In genomic region chr16:379961-380836, GRCh38 we compare ENCODE assay signal across 8 cellular contexts. TPM values are rescaled to one million over a fixed set of nuclear protein-coding genes. Genes with fewer than 3 reads are reported as not detected.
DNase-seq lines count a peak whose midpoint lies in the region; ATAC-seq and TF ChIP-seq lines count a peak whose summit lies in the region.

No MANE protein-coding gene starts in this region.

- H3K27me3 Mint-ChIP-seq in CD8-positive, alpha-beta T cell (ENCODE audit: low read depth) = no peaks in the 10 kb centered on the region
- peaks cover 14% of the 10 kb centered on the region for H3K27me3 Mint-ChIP-seq in endothelial cell (ENCODE audit: unreplicated experiment)

- peak overlapping the region; percentile 88 for H3K4me3 Mint-ChIP-seq in CD8-positive, alpha-beta T cell
- H3K4me3 Mint-ChIP-seq in endothelial cell (ENCODE audit: unreplicated experiment) = peak overlapping the region; percentile 88

- CTCF ChIA-PET in CD8-positive, alpha-beta T cell (lab: Charles Lee) = interaction anchor here (0.7 to 2.2 kb wide), 4 partner anchors 10 to 272 kb away, joined by 3 to 7 read pairs (median 4); partner anchors contain the start of gene MRPL28
- CTCF ChIA-PET in OCI-LY7 (lab: Charles Lee; ENCODE audit: unreplicated experiment) = no interaction called here

- H3K79me2 ChIP-seq in OCI-LY7 (ENCODE audit: insufficient read depth, low read depth, low read length) = no peaks in the 10 kb centered on the region

- peaks cover 34% of the 10 kb centered on the region for H3K4me1 ChIP-seq in CD8-positive, alpha-beta T cell (ENCODE audit: insufficient read depth, low read length)
- H3K4me1 ChIP-seq in OCI-LY7 (ENCODE audit: insufficient read depth, low read length, poor library complexity, severe bottlenecking) = peaks cover 13% of the 10 kb centered on the region
- peaks cover 52% of the 10 kb centered on the region in 2 experiments for H3K4me1 ChIP-seq in neutrophil (ENCODE audit: control insufficient read depth in 1 of 2, insufficient read depth in 1 of 2, low read depth in 1 of 2, low read length in 1 of 2)

- H3K36me3 Mint-ChIP-seq in CD8-positive, alpha-beta T cell = peaks cover 17% of the 10 kb centered on the region
- no peaks in the 10 kb centered on the region for H3K36me3 Mint-ChIP-seq in endothelial cell (ENCODE audit: low read depth, unreplicated experiment)

- intact Hi-C loops in CD8-positive, alpha-beta T cell (cut with DNase I, micrococcal nuclease) = loop anchor here (1.0 to 10.0 kb wide), 5 partner anchors 10 to 255 kb away; partner anchors contain the start of genes CAPN15 (in 1 of the 2), METTL26 (in 1 of the 2), MRPL28 (in 1 of the 2) and NHLRC4 (in 1 of the 2)
- intact Hi-C loops in OCI-LY7 (cut with micrococcal nuclease; ENCODE audit: unreplicated experiment) = loop anchor here (5.0 kb wide), 1 partner anchor 187 kb away; the partner anchor contains the start of genes NHLRC4 and PIGQ

- H3K9me2 ChIP-seq in OCI-LY7 (ENCODE audit: insufficient read depth, low read length) = no peaks in the 10 kb centered on the region

- no peaks in the 10 kb centered on the region for H4K20me1 ChIP-seq in OCI-LY7 (ENCODE audit: insufficient read depth, low read length)

- peak overlapping the region; percentile 57 for H3K4me3 ChIP-seq in CD8-positive, alpha-beta T cell (ENCODE audit: low read depth, low read length)
- H3K4me3 ChIP-seq in OCI-LY7 (ENCODE audit: low read depth, low read length, poor library complexity, severe bottlenecking) (peak overlapping the region; percentile 74), neutrophil (ENCODE audit: low read depth in 1 of 2, low read length in 1 of 2) (peak overlapping the region; percentile 78 to 80)

- POLR2A ChIA-PET in CD8-positive, alpha-beta T cell (lab: Charles Lee) = interaction anchor here (0.6 to 5.4 kb wide), 5 partner anchors 9 to 24 kb away, joined by 3 to 38 read pairs (median 6); partner anchors contain the start of genes DECR2 and MRPL28
- POLR2A ChIA-PET in OCI-LY7 (lab: Charles Lee) = interaction anchor here (0.6 kb wide), 1 partner anchor 20 kb away, joined by 3 read pairs; no protein-coding TSS in a partner anchor

- peak overlapping the region; percentile 96 for H3K27ac Mint-ChIP-seq in CD8-positive, alpha-beta T cell
- H3K27ac Mint-ChIP-seq in endothelial cell (ENCODE audit: unreplicated experiment) = peak overlapping the region; percentile 30

- BruUV-seq in OCI-LY7 (replicated peaks; lab: Mats Ljungman, UMichigan) = no TSS peak

- TF ChIP-seq CTCF in CD8-positive, alpha-beta T cell (IDR thresholded peaks at IDR 0.05) = no peak
- TF ChIP-seq CTCF in OCI-LY7 (conservative IDR thresholded peaks at IDR 0.05; ENCODE audit: low read length) (no peak), endothelial cell (IDR thresholded peaks at IDR 0.05; ENCODE audit: unreplicated experiment) (no peak), neutrophil (IDR thresholded peaks at IDR 0.05) (no peak)

- H3K9me3 Mint-ChIP-seq in CD8-positive, alpha-beta T cell = no peaks in the 10 kb centered on the region
- no peaks in the 10 kb centered on the region for H3K9me3 Mint-ChIP-seq in endothelial cell (ENCODE audit: unreplicated experiment)

- ATAC-seq in CD8-positive, alpha-beta T cell = peak; percentile 33
- ATAC-seq in HG02852 (IDR thresholded peaks at IDR 0.05; ENCODE audit: unreplicated experiment) = no peak
- ATAC-seq in GM19328 (IDR thresholded peaks at IDR 0.05; ENCODE audit: unreplicated experiment) = no peak

- peak overlapping the region; percentile 68 for H3K27ac ChIP-seq in CD8-positive, alpha-beta T cell (ENCODE audit: low read depth, low read length)
- H3K27ac ChIP-seq in OCI-LY7 (ENCODE audit: low read depth, low read length, poor library complexity, severe bottlenecking) = no peak overlapping the region
- H3K27ac ChIP-seq in neutrophil = peak overlapping the region; percentile 97

- no peak overlapping the region for H2AFZ ChIP-seq in OCI-LY7 (ENCODE audit: low read length)

- no peaks in the 10 kb centered on the region for H3K36me3 ChIP-seq in CD8-positive, alpha-beta T cell (ENCODE audit: insufficient read depth, low read length)
- H3K36me3 ChIP-seq in OCI-LY7 (ENCODE audit: insufficient read depth, low read length) (peaks cover 15% of the 10 kb centered on the region; the same call in 1 of the 2 replicates), neutrophil (peaks cover 28% of the 10 kb centered on the region)

- no peaks in the 10 kb centered on the region for H3K27me3 ChIP-seq in CD8-positive, alpha-beta T cell (ENCODE audit: insufficient read depth, low read length)
- no peaks in the 10 kb centered on the region for H3K27me3 ChIP-seq in neutrophil

- H3K4me2 ChIP-seq in OCI-LY7 (ENCODE audit: low read length) = peak overlapping the region; percentile 82

- peak in 3 of 7 experiments; percentile 45 to 67 (median 48) for DNase-seq in CD8-positive, alpha-beta T cell
- DNase-seq in OCI-LY7 (ENCODE audit: low spot score) (no peak), endothelial cell (ENCODE audit: low spot score) (no peak), NCI-H2029 (lab: John Stamatoyannopoulos, UW) (no peak), NCI-H2227 treated with DMSO at 0.1 percent for 48 hours (lab: John Stamatoyannopoulos, UW) (no peak)

- peaks cover 29% of the 10 kb centered on the region for H3K4me1 Mint-ChIP-seq in CD8-positive, alpha-beta T cell (ENCODE audit: low read depth)
- H3K4me1 Mint-ChIP-seq in endothelial cell (ENCODE audit: unreplicated experiment) = peaks cover 20% of the 10 kb centered on the region

- no peaks in the 10 kb centered on the region for H3K9me3 ChIP-seq in CD8-positive, alpha-beta T cell (ENCODE audit: low read length)
- H3K9me3 ChIP-seq in OCI-LY7 (ENCODE audit: low read length) = no peaks in the 10 kb centered on the region
- H3K9me3 ChIP-seq in neutrophil = no peaks in the 10 kb centered on the region

RNA-seq across cellular contexts. Expression of gene PGAP6, which starts 1.6 kb away (rescaled TPM):
- total RNA-seq in CD8-positive, alpha-beta T cell = 10 to 100 TPM; 57.9 to 60.8 TPM
- total RNA-seq in OCI-LY7 (2014; rRNA removed; shearing (Covaris generic)) = 40.1 and 50.6 TPM in 2 replicates
- total RNA-seq in OCI-LY7 (2022) (34.3 and 41.2 TPM in 2 replicates), endothelial cell (ENCODE audit: unreplicated experiment) (133 TPM)

RNA-seq across cellular contexts. Expression of gene MRPL28, which starts 9.9 kb away (rescaled TPM):
- 10 to 100 TPM; 16.7 to 17.4 TPM for total RNA-seq in CD8-positive, alpha-beta T cell
- 113 and 134 TPM in 2 replicates for total RNA-seq in OCI-LY7 (2014; rRNA removed; shearing (Covaris generic))
- 78.1 and 84.6 TPM in 2 replicates for total RNA-seq in OCI-LY7 (2022)
- total RNA-seq in endothelial cell (ENCODE audit: unreplicated experiment) = 70.8 TPM

RNA-seq across cellular contexts. Expression of gene NME4, which starts 16.8 kb away (rescaled TPM):
- total RNA-seq in CD8-positive, alpha-beta T cell = 10 to 100 TPM; 22.2 to 22.3 TPM
- total RNA-seq in OCI-LY7 (2014; rRNA removed; shearing (Covaris generic)) = 25.0 and 28.3 TPM in 2 replicates
- total RNA-seq in OCI-LY7 (2022) (24.3 and 25.0 TPM in 2 replicates), endothelial cell (ENCODE audit: unreplicated experiment) (139 TPM)

RNA-seq across cellular contexts. Expression of gene DECR2, which starts 21.5 kb away (rescaled TPM):
- total RNA-seq in CD8-positive, alpha-beta T cell = 1 to 10 TPM; 6.1 to 7.9 TPM
- total RNA-seq in OCI-LY7 (2014; rRNA removed; shearing (Covaris generic)) = 7.5 and 8.0 TPM in 2 replicates
- total RNA-seq in OCI-LY7 (2022) = 14.4 and 15.9 TPM in 2 replicates
- 14.6 TPM for total RNA-seq in endothelial cell (ENCODE audit: unreplicated experiment)

RNA-seq across cellular contexts. Expression of gene AXIN1, which starts 27.7 kb away (rescaled TPM):
- total RNA-seq in CD8-positive, alpha-beta T cell = 10 to 100 TPM; 25.4 to 28.6 TPM
- 30.3 and 30.6 TPM in 2 replicates for total RNA-seq in OCI-LY7 (2014; rRNA removed; shearing (Covaris generic))
- 29.0 and 29.8 TPM in 2 replicates for total RNA-seq in OCI-LY7 (2022)
- 17.5 TPM for total RNA-seq in endothelial cell (ENCODE audit: unreplicated experiment)
